13 cellular contexts compared by ENCODE assay signal in the genomic region with DNA sequence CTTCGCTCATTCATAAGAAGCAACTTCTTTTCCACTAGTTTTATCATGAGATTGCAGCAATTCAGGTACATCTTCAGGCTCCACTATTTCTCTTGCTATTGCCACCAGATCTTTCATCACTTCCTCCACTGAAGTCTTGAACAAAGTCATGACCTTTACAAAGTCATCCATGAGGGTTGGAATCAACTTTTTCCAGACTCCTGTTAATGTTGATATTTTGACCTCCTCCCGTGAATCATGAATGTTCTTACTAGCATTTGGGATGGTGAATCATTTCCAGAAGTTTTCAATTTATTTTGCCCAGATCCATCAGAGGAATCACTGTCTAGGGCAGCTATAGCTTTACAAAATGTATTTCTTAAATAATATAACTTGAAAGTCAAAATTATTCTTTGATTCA. TPM values are rescaled to one million over a fixed set of nuclear protein-coding genes. Genes with fewer than 3 reads are reported as not detected.
DNase-seq lines count a peak whose midpoint lies in the region; ATAC-seq lines count a peak whose summit lies in the region.
"Had no signal": no experiment of that assay in that cellular context is flagged by ENCODE, and none has a peak within 500 bp of the region (broad histone marks: within the 10 kb centered on the region; RNA-seq: fewer than 3 reads in every experiment).

No MANE protein-coding gene starts in this region.

- peaks cover 54% of the 10 kb centered on the region for H3K4me1 Mint-ChIP-seq in activated CD4-positive, alpha-beta T cell treated with anti-CD3 and anti-CD28 coated beads, Interleukin-2, amount 10 ng/mL, durations not matched to agents 7 days and 5 days
- peaks cover 39% of the 10 kb centered on the region for H3K4me1 Mint-ChIP-seq in activated naive CD8-positive, alpha-beta T cell treated with anti-CD3 and anti-CD28 coated beads, Interleukin-2, amount 50 U/mL, for 24 hours

- no peak for DNase-seq in activated CD4-positive, alpha-beta T cell treated with anti-CD3 and anti-CD28 coated beads, Interleukin-2, amount 10 ng/mL, durations not matched to agents 7 days and 5 days
- no peak for DNase-seq in activated CD4-positive, alpha-beta T cell treated with anti-CD3 and anti-CD28 coated beads for 1 hour
- DNase-seq in Karpas-422 (no peak), SW 1271 (lab: John Stamatoyannopoulos, UW) (no peak)
- DNase-seq in activated naive CD8-positive, alpha-beta T cell treated with anti-CD3 and anti-CD28 coated beads, Interleukin-2, amount 50 U/mL, for 24 hours: no peak
- DNase-seq: caudate nucleus; GF-D8; NCI-H526 treated with DMSO at 0.1 percent for 48 hours; stimulated activated CD4-positive, alpha-beta T cell treated with anti-CD3 and anti-CD28 coated beads, Interleukin-12 subunit alpha, Interleukin-12 subunit beta, amount 100 ng/mL, for 4 hours had no signal

- H2AFZ ChIP-seq in Karpas-422 (ENCODE audit: low read length) (no peak overlapping the region), neuron (ENCODE audit: low read depth, low read length) (no peak overlapping the region)

- H3K4me3 ChIP-seq in Karpas-422 (ENCODE audit: low read length) (peak overlapping the region; percentile 94), neuron (ENCODE audit: low read length) (peak overlapping the region; percentile 73)

- H3K9ac ChIP-seq in Karpas-422 (ENCODE audit: low read length): peak overlapping the region; percentile 89; the same call in 1 of the 2 replicates

- H3K27ac ChIP-seq in Karpas-422 (ENCODE audit: low read length): no peak overlapping the region

- no peaks in the 10 kb centered on the region for H3K9me3 Mint-ChIP-seq in activated CD4-positive, alpha-beta T cell treated with anti-CD3 and anti-CD28 coated beads, Interleukin-2, amount 10 ng/mL, durations not matched to agents 7 days and 5 days
- H3K9me3 Mint-ChIP-seq in activated naive CD8-positive, alpha-beta T cell treated with anti-CD3 and anti-CD28 coated beads, Interleukin-2, amount 50 U/mL, for 24 hours: no peaks in the 10 kb centered on the region

- peaks cover 98% of the 10 kb centered on the region for H3K79me2 ChIP-seq in Karpas-422 (ENCODE audit: low read length)

- no peaks in the 10 kb centered on the region for H3K9me3 ChIP-seq in Karpas-422 (ENCODE audit: low read length)
- H3K9me3 ChIP-seq in neuron (ENCODE audit: low read length): no peaks in the 10 kb centered on the region

- peak overlapping the region; percentile 99 for H3K4me2 ChIP-seq in Karpas-422 (ENCODE audit: low read depth, low read length, poor library complexity, severe bottlenecking)

- POLR2A ChIA-PET in activated CD4-positive, alpha-beta T cell treated with anti-CD3 and anti-CD28 coated beads, Interleukin-2, amount 10 ng/mL, durations not matched to agents 7 days and 5 days (lab: Charles Lee): no interaction called here

- peaks cover 12% of the 10 kb centered on the region; the same call in 1 of the 2 replicates for H3K36me3 ChIP-seq in Karpas-422 (ENCODE audit: insufficient read depth, low read length)
- H3K36me3 ChIP-seq in neuron (ENCODE audit: insufficient read depth, low read length): no peaks in the 10 kb centered on the region

- CTCF ChIA-PET in activated CD4-positive, alpha-beta T cell treated with anti-CD3 and anti-CD28 coated beads, Interleukin-2, amount 10 ng/mL, durations not matched to agents 7 days and 5 days (lab: Charles Lee): no interaction called here

- H3K4me1 ChIP-seq in Karpas-422 (ENCODE audit: low read length) (peaks cover 44% of the 10 kb centered on the region), neuron (ENCODE audit: insufficient read depth, low read length) (peaks cover 14% of the 10 kb centered on the region)

- no peak for ATAC-seq in activated naive CD8-positive, alpha-beta T cell treated with anti-CD3 and anti-CD28 coated beads, Interleukin-2, amount 50 U/mL, for 24 hours
- ATAC-seq in HG03045 (IDR thresholded peaks at IDR 0.05; ENCODE audit: unreplicated experiment): no peak
- ATAC-seq in HG03354 (IDR thresholded peaks at IDR 0.05; ENCODE audit: poor library complexity, severe bottlenecking, unreplicated experiment): no peak

- no peaks in the 10 kb centered on the region for H3K27me3 Mint-ChIP-seq in activated CD4-positive, alpha-beta T cell treated with anti-CD3 and anti-CD28 coated beads, Interleukin-2, amount 10 ng/mL, durations not matched to agents 7 days and 5 days
- H3K27me3 Mint-ChIP-seq in activated naive CD8-positive, alpha-beta T cell treated with anti-CD3 and anti-CD28 coated beads, Interleukin-2, amount 50 U/mL, for 24 hours: no peaks in the 10 kb centered on the region

- peak overlapping the region; percentile 98 for H3K27ac Mint-ChIP-seq in activated CD4-positive, alpha-beta T cell treated with anti-CD3 and anti-CD28 coated beads, Interleukin-2, amount 10 ng/mL, durations not matched to agents 7 days and 5 days
- no peak overlapping the region for H3K27ac Mint-ChIP-seq in activated naive CD8-positive, alpha-beta T cell treated with anti-CD3 and anti-CD28 coated beads, Interleukin-2, amount 50 U/mL, for 24 hours

- no peaks in the 10 kb centered on the region for H3K27me3 ChIP-seq in Karpas-422 (ENCODE audit: low read length)
- no peaks in the 10 kb centered on the region for H3K27me3 ChIP-seq in neuron (ENCODE audit: insufficient read depth, low read length)

- no peaks in the 10 kb centered on the region for H4K20me1 ChIP-seq in Karpas-422 (ENCODE audit: insufficient read depth, low read depth, low read length)

- no peaks in the 10 kb centered on the region for H3K9me2 ChIP-seq in Karpas-422 (replicated peaks; ENCODE audit: insufficient read depth, low read length)

- peaks cover 3% of the 10 kb centered on the region for H3K36me3 Mint-ChIP-seq in activated CD4-positive, alpha-beta T cell treated with anti-CD3 and anti-CD28 coated beads, Interleukin-2, amount 10 ng/mL, durations not matched to agents 7 days and 5 days (ENCODE audit: low read depth)
- H3K36me3 Mint-ChIP-seq in activated naive CD8-positive, alpha-beta T cell treated with anti-CD3 and anti-CD28 coated beads, Interleukin-2, amount 50 U/mL, for 24 hours (ENCODE audit: low read depth): peaks cover 5% of the 10 kb centered on the region

- H3K4me3 Mint-ChIP-seq in activated CD4-positive, alpha-beta T cell treated with anti-CD3 and anti-CD28 coated beads, Interleukin-2, amount 10 ng/mL, durations not matched to agents 7 days and 5 days: peak overlapping the region; percentile 94
- H3K4me3 Mint-ChIP-seq in activated naive CD8-positive, alpha-beta T cell treated with anti-CD3 and anti-CD28 coated beads, Interleukin-2, amount 50 U/mL, for 24 hours: peak overlapping the region; percentile 91

RNA-seq across cellular contexts. Expression of a gene that starts 1.5 kb away (rescaled TPM):
- total RNA-seq in activated CD4-positive, alpha-beta T cell treated with anti-CD3 and anti-CD28 coated beads, Interleukin-2, amount 10 ng/mL, durations not matched to agents 7 days and 5 days: 10 to 100 TPM; 13.3 to 13.9 TPM
- 9.3 and 21.6 TPM in 2 replicates for total RNA-seq in Karpas-422 (2014; rRNA removed; shearing (Covaris generic); ENCODE audit: low replicate concordance)

RNA-seq across cellular contexts. Expression of a gene that starts 1.6 kb away (rescaled TPM):
- 10 to 100 TPM; 17.6 to 18.5 TPM for total RNA-seq in activated CD4-positive, alpha-beta T cell treated with anti-CD3 and anti-CD28 coated beads, Interleukin-2, amount 10 ng/mL, durations not matched to agents 7 days and 5 days
- 10.6 and 14.8 TPM in 2 replicates for total RNA-seq in Karpas-422 (2014; rRNA removed; shearing (Covaris generic); ENCODE audit: low replicate concordance)

RNA-seq across cellular contexts. Expression of a gene that starts 35.0 kb away (rescaled TPM):
- total RNA-seq in activated CD4-positive, alpha-beta T cell treated with anti-CD3 and anti-CD28 coated beads, Interleukin-2, amount 10 ng/mL, durations not matched to agents 7 days and 5 days: not detected
- not detected in 2 replicates for total RNA-seq in Karpas-422 (2014; rRNA removed; shearing (Covaris generic); ENCODE audit: low replicate concordance)
- total RNA-seq: SK-MEL-5 had no signal
